In genomic region chr6:32983964-32984638, GRCh38 we compare ENCODE assay signal across 10 cellular contexts. TPM values are rescaled to one million over a fixed set of nuclear protein-coding genes. Genes with fewer than 3 reads are reported as not detected.
DNase-seq lines count a peak whose midpoint lies in the region; ATAC-seq and TF ChIP-seq lines count a peak whose summit lies in the region.
"Had no signal": no experiment of that assay in that cellular context is flagged by ENCODE, and none has a peak within 500 bp of the region (broad histone marks: within the 10 kb centered on the region; RNA-seq: fewer than 3 reads in every experiment).

No MANE protein-coding gene starts in this region.

- ATAC-seq in central memory CD8-positive, alpha-beta T cell (replicated peaks; ENCODE audit: extremely low read depth, poor library complexity, severe bottlenecking) = no peak

- H3K4me3 Mint-ChIP-seq in activated T-cell treated with anti-CD3 and anti-CD28 coated beads, Interleukin-2, amount 50 U/mL, for 24 hours = no peak overlapping the region
- H3K4me3 Mint-ChIP-seq in central memory CD8-positive, alpha-beta T cell = no peak overlapping the region

- peaks cover 48% of the 10 kb centered on the region for H3K4me1 Mint-ChIP-seq in activated T-cell treated with anti-CD3 and anti-CD28 coated beads, Interleukin-2, amount 50 U/mL, for 24 hours (ENCODE audit: low read depth)
- H3K4me1 Mint-ChIP-seq in central memory CD8-positive, alpha-beta T cell = peaks cover 39% of the 10 kb centered on the region

- peak overlapping the region in 6 of 8 donors; percentile 17 to 65 (median 35) for H3K27ac ChIP-seq in spleen
- H3K27ac ChIP-seq: BLaER1 had no signal

- intact Hi-C loops in spleen (cut with DNase I; ENCODE audit: low total_unique reads) = loop anchor here (2.0 to 5.0 kb wide), 2 partner anchors 52 to 97 kb away; no protein-coding TSS in a partner anchor

- no peak for DNase-seq in activated T-cell treated with anti-CD3 and anti-CD28 coated beads, Interleukin-2, amount 50 U/mL, for 24 hours
- no peak for DNase-seq in activated T-cell treated with anti-CD3 and anti-CD28 coated beads, Interleukin-2, amount 50 U/mL, for 1 hour
- DNase-seq in NAMALWA (ENCODE audit: low spot score) (peak; percentile 37), spleen (no peak), DMS 273 (lab: John Stamatoyannopoulos, UW; ENCODE audit: unreplicated experiment) (no peak), dermis blood vessel endothelial cell (no peak)
- DNase-seq in central memory CD8-positive, alpha-beta T cell (ENCODE audit: low spot score in 2 of 2) = no peak
- DNase-seq in stimulated activated CD4-positive, alpha-beta T cell treated with anti-CD3 and anti-CD28 coated beads, Interleukin-1b, Interleukin-23, amount 100 ng/mL, for 48 hours = no peak

- H3K27ac Mint-ChIP-seq in activated T-cell treated with anti-CD3 and anti-CD28 coated beads, Interleukin-2, amount 50 U/mL, for 24 hours = peak overlapping the region; percentile 80
- H3K27ac Mint-ChIP-seq in central memory CD8-positive, alpha-beta T cell (ENCODE audit: low read depth) = peak overlapping the region; percentile 65

- 34 to 47% (median 40%) methylated on average over 3 of the region's 3 CpGs for WGBS in spleen, 5 donors

- H3K9me3 ChIP-seq in spleen = no peaks in the 10 kb centered on the region
- H3K9me3 ChIP-seq: BLaER1 had no signal

- H3K4me3 ChIP-seq in spleen = no peak overlapping the region
- H3K4me3 ChIP-seq: BLaER1 had no signal

- no peaks in the 10 kb centered on the region for H3K27me3 ChIP-seq in spleen (replicated peaks in 1 of 7)
- H3K27me3 ChIP-seq: BLaER1 had no signal

- H3K36me3 Mint-ChIP-seq in activated T-cell treated with anti-CD3 and anti-CD28 coated beads, Interleukin-2, amount 50 U/mL, for 24 hours (ENCODE audit: low read depth) = peaks cover 40% of the 10 kb centered on the region
- H3K36me3 Mint-ChIP-seq in central memory CD8-positive, alpha-beta T cell (ENCODE audit: insufficient read depth) = peaks cover 35% of the 10 kb centered on the region

- H3K36me3 ChIP-seq in spleen = peaks cover 6 to 53% (median 31%) of the 10 kb centered on the region in 6 donors

- H3K27me3 Mint-ChIP-seq in activated T-cell treated with anti-CD3 and anti-CD28 coated beads, Interleukin-2, amount 50 U/mL, for 24 hours = no peaks in the 10 kb centered on the region
- H3K27me3 Mint-ChIP-seq in central memory CD8-positive, alpha-beta T cell = no peaks in the 10 kb centered on the region

- no peak for TF ChIP-seq POLR2A in spleen (IDR thresholded peaks at IDR 0.05)

- TF ChIP-seq CTCF in spleen (IDR thresholded peaks at IDR 0.05 in 8 of 11, conservative IDR thresholded peaks at IDR 0.05 in 3 of 11) = no peak

- peaks cover 0 to 61% (median 39%) of the 10 kb centered on the region in 6 donors for H3K4me1 ChIP-seq in spleen

- no peaks in the 10 kb centered on the region for H3K9me3 Mint-ChIP-seq in activated T-cell treated with anti-CD3 and anti-CD28 coated beads, Interleukin-2, amount 50 U/mL, for 24 hours
- no peaks in the 10 kb centered on the region for H3K9me3 Mint-ChIP-seq in central memory CD8-positive, alpha-beta T cell

RNA-seq across cellular contexts. Expression of gene BRD2, which starts 15.7 kb away (rescaled TPM):
- total RNA-seq in spleen = 100 to 1,000 TPM; 169 to 277 (median 234) TPM
- 100 to 1,000 TPM in 2 of 3 donors, 10 to 100 TPM in 1; 80.5 to 127 (median 103) TPM for polyA plus RNA-seq in spleen
- total RNA-seq in dermis blood vessel endothelial cell = 60.2 and 86.7 TPM in 2 replicates

RNA-seq across cellular contexts. Expression of gene HLA-DOA, which starts 25.3 kb away (rescaled TPM):
- total RNA-seq in spleen = 10 to 100 TPM; 30.8 to 89.5 (median 68.6) TPM
- polyA plus RNA-seq in spleen = 10 to 100 TPM; 36.9 to 48.7 (median 40.0) TPM
- not detected in 2 replicates for total RNA-seq in dermis blood vessel endothelial cell
- total RNA-seq: dermis microvascular lymphatic vessel endothelial cell had no signal

RNA-seq across cellular contexts. Expression of gene HLA-DMA, which starts 31.2 kb away (rescaled TPM):
- total RNA-seq in spleen (100 to 1,000 TPM; 141 to 218 (median 173) TPM), dermis blood vessel endothelial cell (1.2 and 1.7 TPM in 2 replicates)
- 100 to 1,000 TPM; 235 to 423 (median 270) TPM for polyA plus RNA-seq in spleen

RNA-seq across cellular contexts. Expression of gene HLA-DMB, which starts 43.3 kb away (rescaled TPM):
- total RNA-seq in spleen (100 to 1,000 TPM; 124 to 178 (median 144) TPM), dermis blood vessel endothelial cell (1.0 and 2.9 TPM in 2 replicates)
- polyA plus RNA-seq in spleen = 100 to 1,000 TPM; 158 to 226 (median 209) TPM

Comparison
In these comparisons a context has a peak if more than half of its experiments do, and no peak if none do; other contexts are left out.
1. RNA of gene HLA-DOA, which starts 25.3 kb away (total RNA-seq): 30.8 to 89.5 TPM in spleen; not detected in dermis blood vessel endothelial cell; every median in the first group is over 10 times any median in the second.
2. RNA of gene HLA-DMA, which starts 31.2 kb away (total RNA-seq): 141 to 218 TPM in spleen; 1.2 to 1.7 TPM in dermis blood vessel endothelial cell; every median in the first group is over 10 times any median in the second.